In genomic region chr17:36092715-36093114, GRCh38 we compare ENCODE assay signal across 5 cellular contexts. TPM values are rescaled to one million over a fixed set of nuclear protein-coding genes. Genes with fewer than 3 reads are reported as not detected.
"Had no signal": no experiment of that assay in that cellular context is flagged by ENCODE, and none has a peak within 500 bp of the region (broad histone marks: within the 10 kb centered on the region; RNA-seq: fewer than 3 reads in every experiment).

No MANE protein-coding gene starts in this region.

RNA-seq across cellular contexts. Expression of gene CCL3, which starts 2.8 kb away (rescaled TPM):
- total RNA-seq: dermis blood vessel endothelial cell, left ventricle myocardium superior, osteocyte, prostate gland had no signal

RNA-seq across cellular contexts. Expression of gene CCL4, which starts 10.9 kb away (rescaled TPM):
- total RNA-seq: dermis blood vessel endothelial cell, osteocyte had no signal

RNA-seq across cellular contexts. Expression of gene CCL18, which starts 28.6 kb away (rescaled TPM):
- total RNA-seq: dermis blood vessel endothelial cell, osteocyte, skeletal muscle tissue had no signal
